In the genomic region with DNA sequence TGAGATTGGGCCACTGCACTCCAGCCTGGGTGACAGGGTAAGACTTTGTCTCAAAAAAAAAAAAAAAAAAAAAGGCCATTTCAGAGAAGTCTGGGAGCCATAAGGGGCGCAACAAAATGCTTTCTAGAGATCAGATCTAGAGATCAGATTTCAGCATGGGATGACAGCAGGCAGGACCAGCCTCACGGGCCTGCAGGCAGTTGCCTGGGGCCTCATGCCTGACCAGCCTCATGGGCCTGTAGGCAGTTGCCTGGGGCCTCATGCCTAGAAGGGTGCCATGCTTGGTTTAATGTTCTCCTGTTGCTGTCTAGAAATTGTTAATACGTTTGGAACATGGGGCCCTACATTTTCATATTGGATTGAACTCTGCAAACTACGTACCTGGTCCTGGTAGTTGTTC, we compare ENCODE assay signal across 20 cellular contexts.
"Had no signal": no experiment of that assay in that cellular context is flagged by ENCODE, and none has a peak within 500 bp of the region (broad histone marks: within the 10 kb centered on the region; RNA-seq: fewer than 3 reads in every experiment).

No MANE protein-coding gene starts in this region.

- H3K9ac ChIP-seq: KMS-11, SK-N-SH had no signal

- ATAC-seq: T-cell had no signal

- H3K4me3 Mint-ChIP-seq: T-cell had no signal

- H3K27ac Mint-ChIP-seq: T-cell had no signal

- H3K27ac ChIP-seq: KMS-11, RWPE1 had no signal

- H3K9me2 ChIP-seq: SK-N-SH had no signal

- DNase-seq: IMR-90, Kasumi-1, MM.1S, NCI-H1092 treated with DMSO at 0.1 percent for 48 hours, NCI-H1436, NCI-H187, NCI-H2029, NCI-H2081 treated with DMSO at 0.1 percent for 48 hours, NCI-H226, NCI-H446, NCI-H510A, NCI-H524 treated with DMSO at 0.1 percent for 48 hours, NCI-H69, NCI-H774, SHP77, SK-N-SH, SW 1271, T-cell had no signal

- H3K4me2 ChIP-seq: KMS-11, SK-N-SH had no signal
